18 cellular contexts compared by ENCODE assay signal in genomic region chrX:1492421-1493012, GRCh38. TPM values are rescaled to one million over a fixed set of nuclear protein-coding genes. Genes with fewer than 3 reads are reported as not detected.
DNase-seq lines count a peak whose midpoint lies in the region; TF ChIP-seq lines count a peak whose summit lies in the region.
"Had no signal": no experiment of that assay in that cellular context is flagged by ENCODE, and none has a peak within 500 bp of the region (broad histone marks: within the 10 kb centered on the region; RNA-seq: fewer than 3 reads in every experiment).

No MANE protein-coding gene starts in this region.

- H3K4me1 Mint-ChIP-seq in activated naive CD4-positive, alpha-beta T cell treated with anti-CD3 and anti-CD28 coated beads, Interleukin-2, amount 50 U/mL, for 24 hours, result peaks cover 14% of the 10 kb centered on the region
- no peaks in the 10 kb centered on the region for H3K4me1 Mint-ChIP-seq in Caco-2 (ENCODE audit: low read depth, unreplicated experiment)

- peak overlapping the region; percentile 72 for H3K27ac Mint-ChIP-seq in activated naive CD4-positive, alpha-beta T cell treated with anti-CD3 and anti-CD28 coated beads, Interleukin-2, amount 50 U/mL, for 24 hours
- no peak overlapping the region for H3K27ac Mint-ChIP-seq in Caco-2 (ENCODE audit: unreplicated experiment)
- H3K27ac Mint-ChIP-seq: type B pancreatic cell had no signal

- no TSS peak for BruUV-seq in Caco-2 (replicated peaks; lab: Mats Ljungman, UMichigan)

- CTCF ChIA-PET in Caco-2 (lab: Charles Lee), result no interaction called here

- H3K4me3 Mint-ChIP-seq in activated naive CD4-positive, alpha-beta T cell treated with anti-CD3 and anti-CD28 coated beads, Interleukin-2, amount 50 U/mL, for 24 hours, result no peak overlapping the region
- no peak overlapping the region for H3K4me3 Mint-ChIP-seq in Caco-2 (ENCODE audit: unreplicated experiment)
- H3K4me3 Mint-ChIP-seq: activated T-cell treated with anti-CD3 and anti-CD28 coated beads, Interleukin-2, amount 50 U/mL, for 4 hours; type B pancreatic cell had no signal

- POLR2A ChIA-PET in Caco-2 (lab: Charles Lee), result no interaction called here

- DNase-seq in activated naive CD4-positive, alpha-beta T cell (lab: John Stamatoyannopoulos, UW), result no peak
- peak; percentile 25 for DNase-seq in RPMI8226
- DNase-seq in effector memory CD4-positive, alpha-beta T cell, result no peak
- peak; percentile 14 for DNase-seq in ureter (ENCODE audit: low spot score)
- DNase-seq in activated effector memory CD4-positive, alpha-beta T cell treated with anti-CD3 and anti-CD28 coated beads, Interleukin-2, amount 50 U/mL, for 16 hours, result no peak
- no peak for DNase-seq in Caco-2
- no peak for DNase-seq in NCI-H128 (lab: John Stamatoyannopoulos, UW; ENCODE audit: unreplicated experiment)
- DNase-seq: activated T-cell treated with anti-CD3 and anti-CD28 coated beads, Interleukin-2, amount 50 U/mL, for 4 hours; DMS53; foreskin keratinocyte; NCI-H2029; NCI-H774; SHP77 treated with DMSO at 0.1 percent for 48 hours had no signal

- H3K27me3 Mint-ChIP-seq in activated naive CD4-positive, alpha-beta T cell treated with anti-CD3 and anti-CD28 coated beads, Interleukin-2, amount 50 U/mL, for 24 hours, result no peaks in the 10 kb centered on the region
- H3K27me3 Mint-ChIP-seq in Caco-2 (ENCODE audit: insufficient read depth, unreplicated experiment), result no peaks in the 10 kb centered on the region
- H3K27me3 Mint-ChIP-seq: brain had no signal

- H3K36me3 ChIP-seq in effector memory CD4-positive, alpha-beta T cell (ENCODE audit: control insufficient read depth, insufficient read depth, low read length), result peaks cover 32% of the 10 kb centered on the region
- H3K36me3 ChIP-seq in Caco-2 (ENCODE audit: control insufficient read depth, insufficient read depth, low read length), result no peaks in the 10 kb centered on the region

- no peak overlapping the region for H3K4me3 ChIP-seq in effector memory CD4-positive, alpha-beta T cell (ENCODE audit: insufficient read depth, low read depth, low read length, poor library complexity, severe bottlenecking)
- H3K4me3 ChIP-seq in Caco-2 (ENCODE audit: low read depth, low read length), result no peak overlapping the region

- no peaks in the 10 kb centered on the region for H3K27me3 ChIP-seq in effector memory CD4-positive, alpha-beta T cell (replicated peaks; ENCODE audit: control insufficient read depth, insufficient read depth, low read length, poor library complexity, severe bottlenecking)
- H3K27me3 ChIP-seq in Caco-2 (replicated peaks; ENCODE audit: control insufficient read depth, insufficient read depth, low read length), result no peaks in the 10 kb centered on the region
- H3K27me3 ChIP-seq: foreskin keratinocyte had no signal

- no peak for TF ChIP-seq CTCF in Caco-2 (IDR thresholded peaks at IDR 0.05; ENCODE audit: insufficient read depth in 1 of 2, low read depth in 1 of 2, low read length in 1 of 2, severe bottlenecking in 1 of 2, unreplicated experiment in 1 of 2)

- intact Hi-C loops in Caco-2 (cut with micrococcal nuclease; ENCODE audit: unreplicated experiment), result no loop called here

- H3K9me3 ChIP-seq in effector memory CD4-positive, alpha-beta T cell (ENCODE audit: control insufficient read depth, low read length), result peaks cover 6% of the 10 kb centered on the region
- H3K9me3 ChIP-seq in Caco-2, result no peaks in the 10 kb centered on the region

- H3K9me3 Mint-ChIP-seq in activated naive CD4-positive, alpha-beta T cell treated with anti-CD3 and anti-CD28 coated beads, Interleukin-2, amount 50 U/mL, for 24 hours, result no peaks in the 10 kb centered on the region
- peaks cover 9% of the 10 kb centered on the region for H3K9me3 Mint-ChIP-seq in Caco-2 (ENCODE audit: unreplicated experiment)
- H3K9me3 Mint-ChIP-seq: activated T-cell treated with anti-CD3 and anti-CD28 coated beads, Interleukin-2, amount 50 U/mL, for 4 hours; type B pancreatic cell had no signal

- peaks cover 12% of the 10 kb centered on the region for H3K36me3 Mint-ChIP-seq in activated naive CD4-positive, alpha-beta T cell treated with anti-CD3 and anti-CD28 coated beads, Interleukin-2, amount 50 U/mL, for 24 hours
- peaks cover 6% of the 10 kb centered on the region for H3K36me3 Mint-ChIP-seq in Caco-2 (ENCODE audit: insufficient read depth, unreplicated experiment)
- H3K36me3 Mint-ChIP-seq: brain, type B pancreatic cell had no signal

- H3K4me1 ChIP-seq in effector memory CD4-positive, alpha-beta T cell (ENCODE audit: control insufficient read depth, insufficient read depth, low read length, poor library complexity, severe bottlenecking), result peaks cover 6% of the 10 kb centered on the region
- no peaks in the 10 kb centered on the region for H3K4me1 ChIP-seq in Caco-2
- H3K4me1 ChIP-seq: foreskin keratinocyte had no signal

- peak overlapping the region; percentile 30 for H3K27ac ChIP-seq in effector memory CD4-positive, alpha-beta T cell (ENCODE audit: insufficient read depth, low read length, poor library complexity, severe bottlenecking)
- H3K27ac ChIP-seq: foreskin keratinocyte, KMS-11 had no signal

RNA-seq across cellular contexts. Expression of gene ASMTL, which starts 39.8 kb away (rescaled TPM):
- total RNA-seq in ureter (32.5 TPM), Caco-2 (2022) (15.4 and 17.4 TPM in 2 replicates)

RNA-seq across cellular contexts. Expression of gene P2RY8, which starts 44.5 kb away (rescaled TPM):
- total RNA-seq in ureter, result 3.4 TPM
- not detected in 2 replicates for total RNA-seq in Caco-2 (2022)
- total RNA-seq: foreskin keratinocyte, progenitor cell of endocrine pancreas had no signal

Comparison
In these comparisons a context has a peak if more than half of its experiments do, and no peak if none do; other contexts are left out.
1. DNase-seq: peak in RPMI8226 (single experiment) and ureter (single experiment); none in activated naive CD4-positive, alpha-beta T cell (0 of 4), effector memory CD4-positive, alpha-beta T cell (0 of 3), activated effector memory CD4-positive, alpha-beta T cell treated with anti-CD3 and anti-CD28 coated beads, Interleukin-2, amount 50 U/mL, for 16 hours (single experiment), Caco-2 (0 of 2) and NCI-H128 (single experiment).